Comparison of ENCODE assay signal across 17 cellular contexts in genomic region chr12:96371787-96372699, GRCh38. TPM values are rescaled to one million over a fixed set of nuclear protein-coding genes. Genes with fewer than 3 reads are reported as not detected.
DNase-seq lines count a peak whose midpoint lies in the region; ATAC-seq, FAIRE-seq and TF ChIP-seq lines count a peak whose summit lies in the region.
"Had no signal": no experiment of that assay in that cellular context is flagged by ENCODE, and none has a peak within 500 bp of the region (broad histone marks: within the 10 kb centered on the region; RNA-seq: fewer than 3 reads in every experiment).

No MANE protein-coding gene starts in this region.

- no peaks in the 10 kb centered on the region for H3K9me3 ChIP-seq in cardiac muscle cell (ENCODE audit: low read depth)
- H3K9me3 ChIP-seq in astrocyte (ENCODE audit: insufficient read depth, low read depth, low read length), result no peaks in the 10 kb centered on the region
- H3K9me3 ChIP-seq: esophagus squamous epithelium, MG63, SJSA1, testis had no signal

- ATAC-seq in HG03460 (IDR thresholded peaks at IDR 0.05; ENCODE audit: unreplicated experiment), result no peak
- ATAC-seq in GM21723 (IDR thresholded peaks at IDR 0.05; ENCODE audit: unreplicated experiment), result no peak
- ATAC-seq in GM18519 (IDR thresholded peaks at IDR 0.05; ENCODE audit: low FRiP score, unreplicated experiment), result no peak

- no peak overlapping the region for H2AFZ ChIP-seq in astrocyte (ENCODE audit: low read depth, low read length)
- H2AFZ ChIP-seq: parathyroid adenoma had no signal

- intact Hi-C loops in cardiac septum (cut with DNase I), result no loop called here

- peak overlapping the region; percentile 27 for H3K4me2 ChIP-seq in astrocyte (ENCODE audit: low read length)

- peak in 1 of 2 donors; percentile 40 for DNase-seq in cardiac muscle cell (ENCODE audit: low read depth in 1 of 2, low spot score in 1 of 2)
- DNase-seq in cardiac septum (ENCODE audit: low spot score), result no peak
- no peak for DNase-seq in astrocyte (ENCODE audit: low read depth)
- no peak for DNase-seq in immature natural killer cell
- no peak for DNase-seq in type B pancreatic cell (ENCODE audit: extremely low spot score, unreplicated experiment)
- DNase-seq: DMS153; esophagus squamous epithelium; MG63; NCI-H2171; stimulated activated CD4-positive, alpha-beta T cell treated with anti-CD3 and anti-CD28 coated beads, Interleukin-12 subunit alpha, Interleukin-12 subunit beta, amount 100 ng/mL, for 4 hours; testis had no signal

- H3K4me1 ChIP-seq in cardiac muscle cell (ENCODE audit: low read depth), result peaks cover 19% of the 10 kb centered on the region
- peaks cover 9% of the 10 kb centered on the region for H3K4me1 ChIP-seq in astrocyte (ENCODE audit: insufficient read depth, low read length)

- H3K4me3 Mint-ChIP-seq in astrocyte (ENCODE audit: unreplicated experiment) (no peak overlapping the region), immature natural killer cell (peak overlapping the region; percentile 2 to 60 (median 56)), type B pancreatic cell (no peak overlapping the region)

- peaks cover 89% of the 10 kb centered on the region for H4K20me1 ChIP-seq in astrocyte (ENCODE audit: insufficient read depth, low read length)

- FAIRE-seq in astrocyte (lab: Jason Lieb, UNC), result peak; percentile 47
- FAIRE-seq: TTC549 had no signal

- H3K4me1 Mint-ChIP-seq in astrocyte (ENCODE audit: low read depth, unreplicated experiment) (peaks cover 47% of the 10 kb centered on the region), immature natural killer cell (peaks cover 84 to 100% of the 10 kb centered on the region in 2 donors), type B pancreatic cell (ENCODE audit: unreplicated experiment) (peaks cover 44% of the 10 kb centered on the region)

- H3K27ac Mint-ChIP-seq in astrocyte (ENCODE audit: unreplicated experiment), result peak overlapping the region; percentile 82
- H3K27ac Mint-ChIP-seq in immature natural killer cell, result peak overlapping the region; percentile 26 to 80 (median 56)
- peak overlapping the region; percentile 11 for H3K27ac Mint-ChIP-seq in type B pancreatic cell

- H3K4me3 ChIP-seq in cardiac muscle cell, result no peak overlapping the region
- H3K4me3 ChIP-seq in astrocyte (ENCODE audit: insufficient read depth, low read depth, low read length), result no peak overlapping the region
- H3K4me3 ChIP-seq: esophagus squamous epithelium, MG63, SJSA1, testis had no signal

- H3K36me3 ChIP-seq in cardiac muscle cell, result no peaks in the 10 kb centered on the region
- no peaks in the 10 kb centered on the region for H3K36me3 ChIP-seq in astrocyte (ENCODE audit: insufficient read depth, low read length)
- H3K36me3 ChIP-seq: esophagus squamous epithelium, MG63, SJSA1 had no signal

- H3K27me3 ChIP-seq in cardiac muscle cell (no peaks in the 10 kb centered on the region), astrocyte (ENCODE audit: insufficient read depth, low read length) (no peaks in the 10 kb centered on the region)
- H3K27me3 ChIP-seq: esophagus squamous epithelium, MG63, SJSA1, testis had no signal

- H3K9ac ChIP-seq in astrocyte (ENCODE audit: low read length), result no peak overlapping the region
- H3K9ac ChIP-seq: parathyroid adenoma had no signal

- no peak for TF ChIP-seq CTCF in cardiac muscle cell (IDR thresholded peaks at IDR 0.05; ENCODE audit: low read depth, low read length)
- TF ChIP-seq CTCF in astrocyte (IDR thresholded peaks at IDR 0.05; ENCODE audit: insufficient read depth, low read depth, low read length), result no peak
- no peak for TF ChIP-seq CTCF in type B pancreatic cell (conservative IDR thresholded peaks at IDR 0.05)

- H3K27me3 Mint-ChIP-seq in astrocyte (ENCODE audit: low read depth, unreplicated experiment), result no peaks in the 10 kb centered on the region
- peaks cover 8 to 38% (median 9%) of the 10 kb centered on the region in 3 donors for H3K27me3 Mint-ChIP-seq in immature natural killer cell (ENCODE audit: low read depth in 3 of 3)
- H3K27me3 Mint-ChIP-seq in type B pancreatic cell, result no peaks in the 10 kb centered on the region

- peaks cover 3% of the 10 kb centered on the region for H3K36me3 Mint-ChIP-seq in astrocyte (ENCODE audit: low read depth, unreplicated experiment)
- H3K36me3 Mint-ChIP-seq in immature natural killer cell, result no peaks in the 10 kb centered on the region
- H3K36me3 Mint-ChIP-seq in type B pancreatic cell, result no peaks in the 10 kb centered on the region

- peak overlapping the region; percentile 11 for H3K27ac ChIP-seq in cardiac muscle cell
- H3K27ac ChIP-seq in astrocyte (ENCODE audit: low read depth, low read length), result no peak overlapping the region
- H3K27ac ChIP-seq: parathyroid adenoma, SJSA1, testis had no signal

- H3K9me3 Mint-ChIP-seq in astrocyte (ENCODE audit: unreplicated experiment) (no peaks in the 10 kb centered on the region), immature natural killer cell (no peaks in the 10 kb centered on the region), type B pancreatic cell (no peaks in the 10 kb centered on the region)

- peaks cover 100% of the 10 kb centered on the region for H3K79me2 ChIP-seq in astrocyte (ENCODE audit: insufficient read depth, low read length)

RNA-seq across cellular contexts. Expression of gene CDK17, which starts 28.2 kb away (rescaled TPM):
- 25.5 and 34.7 TPM in 2 replicates for total RNA-seq in cardiac muscle cell
- 21.7 and 34.9 TPM in 2 replicates for polyA plus RNA-seq in cardiac muscle cell
- 22.9 TPM for total RNA-seq in cardiac septum
- 53.0 and 64.2 TPM in 2 replicates for total RNA-seq in astrocyte
- 10 to 100 TPM; 27.2 to 64.0 (median 52.7) TPM for polyA plus RNA-seq in immature natural killer cell
- 16.8 and 25.2 TPM in 2 replicates for total RNA-seq in type B pancreatic cell (ENCODE audit: low replicate concordance)

Comparison
In these comparisons a context has a peak if more than half of its experiments do, and no peak if none do; other contexts are left out.
1. H3K27ac Mint-ChIP-seq: peak in every context shown above with its lines; median percentile 82 in astrocyte; 56 in immature natural killer cell; 11 in type B pancreatic cell.
2. H3K4me3 Mint-ChIP-seq: peak in immature natural killer cell (5 of 5); none in astrocyte (single experiment) and type B pancreatic cell (single experiment).